In genomic region chr2:191115391-191115790, GRCh38 we compare ENCODE assay signal across 8 cellular contexts. TPM values are rescaled to one million over a fixed set of nuclear protein-coding genes. Genes with fewer than 3 reads are reported as not detected.
DNase-seq lines count a peak whose midpoint lies in the region; ATAC-seq and TF ChIP-seq lines count a peak whose summit lies in the region.

No MANE protein-coding gene starts in this region.

- no peaks in the 10 kb centered on the region for H3K36me3 ChIP-seq in HAP-1 (replicated peaks)
- H3K36me3 ChIP-seq in ascending aorta, result no peaks in the 10 kb centered on the region

- H3K27ac ChIP-seq in ascending aorta, result no peak overlapping the region

- H3K27me3 ChIP-seq in HAP-1 (ENCODE audit: low read depth) (peaks cover 15% of the 10 kb centered on the region), ascending aorta (no peaks in the 10 kb centered on the region)

- H3K36me3 Mint-ChIP-seq in immature natural killer cell, result peaks cover 11 to 39% (median 31%) of the 10 kb centered on the region in 3 donors

- intact Hi-C loops in ascending aorta (cut with DNase I), result no loop called here

- H3K4me1 Mint-ChIP-seq in immature natural killer cell, result peaks cover 91 to 96% of the 10 kb centered on the region in 2 donors

- H3K4me1 ChIP-seq in HAP-1, result no peaks in the 10 kb centered on the region
- H3K4me1 ChIP-seq in ascending aorta, result no peaks in the 10 kb centered on the region

- peak; percentile 69 for DNase-seq in ELR (ENCODE audit: low read depth)
- DNase-seq in immature natural killer cell, result peak; percentile 77 to 84 (median 83)
- DNase-seq in dermis blood vessel endothelial cell, result no peak
- no peak for DNase-seq in HAP-1 (ENCODE audit: low spot score in 2 of 2)
- DNase-seq in ascending aorta (ENCODE audit: low spot score in 2 of 2), result no peak
- DNase-seq in NCI-H1436 (lab: John Stamatoyannopoulos, UW), result no peak

- H3K27ac Mint-ChIP-seq in immature natural killer cell, result peak overlapping the region; percentile 94 to 100 (median 98)

- TF ChIP-seq CTCF in ascending aorta (IDR thresholded peaks at IDR 0.05), result no peak

- H3K4me3 Mint-ChIP-seq in immature natural killer cell, result peak overlapping the region; percentile 81 to 83 (median 81)

- in situ Hi-C loops in HAP-1 (cut with MboI; ENCODE audit: low sequenced_read_pairs), result no loop called here

- no peaks in the 10 kb centered on the region for H3K9me3 Mint-ChIP-seq in immature natural killer cell

- H3K27me3 Mint-ChIP-seq in immature natural killer cell (ENCODE audit: low read depth in 3 of 3), result peaks cover 8 to 16% (median 8%) of the 10 kb centered on the region in 3 donors

- H3K9me3 ChIP-seq in HAP-1 (no peaks in the 10 kb centered on the region), ascending aorta (no peaks in the 10 kb centered on the region)

- ATAC-seq in HG02678 (IDR thresholded peaks at IDR 0.05; ENCODE audit: unreplicated experiment), result peak; percentile 42
- peak; percentile 76 to 78 for ATAC-seq in activated CD4-positive, CD25-positive, alpha-beta regulatory T cell treated with anti-CD3 and anti-CD28 coated beads, Interleukin-2, amount 50 U/mL, for 24 hours

- H3K4me3 ChIP-seq in HAP-1 (no peak overlapping the region), ascending aorta (no peak overlapping the region)

RNA-seq across cellular contexts. Expression of gene STAT4, which starts 35.4 kb away (rescaled TPM):
- polyA plus RNA-seq in immature natural killer cell, result 100 to 1,000 TPM in 1 of 3 donors, 10 to 100 TPM in 2; 80.6 to 143 (median 91.7) TPM
- total RNA-seq in dermis blood vessel endothelial cell (0.51 and 1.6 TPM in 2 replicates), ascending aorta (0.85 TPM)

Comparison
In these comparisons a context has a peak if more than half of its experiments do, and no peak if none do; other contexts are left out.
1. DNase-seq: peak in ELR (single experiment) and immature natural killer cell (3 of 3); none in dermis blood vessel endothelial cell (single experiment), HAP-1 (0 of 2), ascending aorta (0 of 2) and NCI-H1436 (single experiment).